8 cellular contexts compared by ENCODE assay signal in the genomic region with DNA sequence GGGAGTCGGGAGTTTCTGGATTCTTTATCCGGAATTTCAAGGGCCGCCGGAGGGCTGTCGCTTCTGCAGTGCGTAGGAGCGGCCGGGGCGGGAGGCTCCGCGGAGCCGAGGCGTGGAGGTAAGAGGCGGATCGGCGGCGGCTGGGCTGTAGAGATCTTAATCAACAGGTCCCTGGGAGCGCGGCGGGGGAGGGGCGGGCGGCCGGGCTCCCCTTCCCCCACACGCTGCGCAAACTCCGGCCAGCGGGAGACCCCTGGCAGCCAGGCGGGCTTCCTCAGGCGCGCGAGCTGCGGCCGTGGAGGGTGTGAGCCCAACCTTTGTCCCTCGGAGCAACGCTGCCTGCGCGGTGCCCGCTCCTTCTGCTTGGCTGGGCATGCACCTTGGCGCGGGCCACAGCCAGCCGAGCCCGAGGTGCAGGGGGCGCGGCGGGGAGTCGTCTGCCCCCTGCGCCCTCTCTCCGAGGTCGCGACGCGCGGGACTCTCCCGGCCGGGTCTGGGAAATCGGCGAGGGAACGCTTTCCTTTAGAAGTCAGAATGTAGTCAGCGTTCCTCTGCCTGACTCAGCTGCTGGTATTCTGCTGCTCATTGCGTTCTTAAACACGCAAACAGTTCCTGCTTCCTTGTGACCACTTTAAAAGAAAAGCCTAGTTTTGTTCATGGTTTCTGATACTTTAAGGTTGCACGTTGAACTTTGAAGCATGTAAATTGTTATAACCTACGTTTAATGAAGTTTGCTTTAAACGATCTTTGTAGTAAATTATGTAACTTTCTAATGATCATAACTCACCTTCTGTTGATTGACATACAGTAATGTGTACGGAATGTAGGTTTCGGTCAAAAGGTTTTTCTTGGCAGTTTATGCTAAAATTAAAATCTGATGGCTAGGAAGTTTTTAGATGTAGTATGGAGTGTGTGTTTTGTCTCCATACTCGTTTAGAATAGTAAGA. TPM values are rescaled to one million over a fixed set of nuclear protein-coding genes. Genes with fewer than 3 reads are reported as not detected.
A peak's percentile ranks its signal among the peaks of the same experiment; 100 is the strongest.
DNase-seq lines count a peak whose midpoint lies in the region; ATAC-seq and TF ChIP-seq lines count a peak whose summit lies in the region.

A gene (plus strand): TSS at position 20 of the 947 bp plus-strand sequence. CDS start 37,736 bp downstream, outside the sequence.

- ATAC-seq in GM18868 (IDR thresholded peaks at IDR 0.05; ENCODE audit: unreplicated experiment): peak; percentile 38
- peak; percentile 41 for ATAC-seq in HG03064 (IDR thresholded peaks at IDR 0.05; ENCODE audit: low read depth, unreplicated experiment)

- H3K36me3 ChIP-seq in ascending aorta: no peaks in the 10 kb centered on the region
- H3K36me3 ChIP-seq in right atrium auricular region: no peaks in the 10 kb centered on the region

- peak within 1 kb of the TSS; percentile 98 for H3K27ac ChIP-seq in C4-2B
- H3K27ac ChIP-seq in ascending aorta: peak within 1 kb of the TSS; percentile 89 to 96
- H3K27ac ChIP-seq in right atrium auricular region: peak within 1 kb of the TSS; percentile 95 to 99

- H3K27me3 ChIP-seq in ascending aorta (no peaks in the 10 kb centered on the region), right atrium auricular region (no peaks in the 10 kb centered on the region)

- H3K9me3 ChIP-seq in ascending aorta: no peaks in the 10 kb centered on the region
- H3K9me3 ChIP-seq in right atrium auricular region: no peaks in the 10 kb centered on the region

- intact Hi-C loops in ascending aorta (cut with DNase I): loop anchor here (1.0 to 10.0 kb wide), 4 partner anchors 46 to 733 kb away; a partner anchor contains a TSS
- intact Hi-C loops in posterior vena cava (cut with DNase I): no loop called here

- TF ChIP-seq CTCF in C4-2B (conservative IDR thresholded peaks at IDR 0.05) (no peak), ascending aorta (IDR thresholded peaks at IDR 0.05) (no peak), right atrium auricular region (IDR thresholded peaks at IDR 0.05) (no peak)

- H3K4me1 ChIP-seq in ascending aorta: peaks cover 0 to 5% of the 10 kb centered on the region in 2 donors
- peaks cover 0 to 21% of the 10 kb centered on the region in 2 donors for H3K4me1 ChIP-seq in right atrium auricular region

- DNase-seq in NCI-H82 (lab: John Stamatoyannopoulos, UW) (peak; percentile 75), ascending aorta (ENCODE audit: low spot score in 2 of 2) (peak in 1 of 2 donors; percentile 74), right atrium auricular region (ENCODE audit: low spot score) (no peak), posterior vena cava (ENCODE audit: low spot score) (peak; percentile 90), HuH-7 (ENCODE audit: low spot score) (no peak)

- H3K4me3 ChIP-seq in ascending aorta: peak within 1 kb of the TSS; percentile 63 to 92
- H3K4me3 ChIP-seq in right atrium auricular region: peak within 1 kb of the TSS; percentile 93 to 97

RNA-seq across cellular contexts. Expression of the gene that starts here (rescaled TPM):
- total RNA-seq in ascending aorta (155 TPM), right atrium auricular region (10 to 100 TPM; 10.3 to 10.7 TPM), posterior vena cava (10 to 100 TPM; 15.3 to 18.0 TPM)

Comparison
In these comparisons a context has a peak if more than half of its experiments do, and no peak if none do; other contexts are left out.
1. DNase-seq: peak in NCI-H82 (single experiment) and posterior vena cava (single experiment); none in right atrium auricular region (single experiment) and HuH-7 (single experiment).
2. Peak in every context shown above with its lines, with median percentiles within 50 percentile points of each other: H3K27ac ChIP-seq.